In the genomic region with DNA sequence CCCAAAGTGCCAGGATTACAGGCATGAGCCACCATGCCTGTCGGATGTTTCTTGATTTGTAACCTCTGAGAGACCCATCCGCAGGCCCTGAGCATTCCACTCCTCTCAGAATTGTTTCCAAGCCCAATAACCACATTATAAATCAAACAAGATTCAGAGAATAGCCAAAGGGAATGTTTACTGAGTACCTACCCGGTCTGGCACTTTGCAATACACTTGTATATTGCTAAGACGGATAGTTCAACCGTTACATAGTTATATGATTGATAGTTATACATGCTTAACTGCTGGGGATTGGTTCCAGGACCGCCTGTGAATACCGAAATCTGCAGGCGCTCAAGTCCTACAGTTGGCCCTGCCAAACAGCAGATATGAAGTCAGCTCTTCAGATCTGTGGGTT, we compare ENCODE assay signal across 15 cellular contexts. TPM values are rescaled to one million over a fixed set of nuclear protein-coding genes. Genes with fewer than 3 reads are reported as not detected.
DNase-seq lines count a peak whose midpoint lies in the region; ATAC-seq and TF ChIP-seq lines count a peak whose summit lies in the region.
"Had no signal": no experiment of that assay in that cellular context is flagged by ENCODE, and none has a peak within 500 bp of the region (broad histone marks: within the 10 kb centered on the region; RNA-seq: fewer than 3 reads in every experiment).

No MANE protein-coding gene starts in this region.

- H3K27ac ChIP-seq in adrenal gland (peak overlapping the region in 3 of 5 donors; percentile 69 to 86 (median 83)), stomach (peak overlapping the region in 4 of 5 donors; percentile 58 to 83 (median 74))

- peaks cover 38 to 40% of the 10 kb centered on the region in 2 donors for H3K4me1 ChIP-seq in adrenal gland (replicated peaks in 1 of 2)
- peaks cover 46 to 69% (median 56%) of the 10 kb centered on the region in 4 donors for H3K4me1 ChIP-seq in stomach

- H3K4me3 ChIP-seq in adrenal gland: no peak overlapping the region
- H3K4me3 ChIP-seq in stomach: no peak overlapping the region

- no peaks in the 10 kb centered on the region for H3K27me3 ChIP-seq in adrenal gland
- H3K27me3 ChIP-seq in stomach: no peaks in the 10 kb centered on the region

- no peak for DNase-seq in activated naive CD8-positive, alpha-beta T cell treated with anti-CD3 and anti-CD28 coated beads, Interleukin-2, amount 10 ng/mL, durations not matched to agents 7 days and 5 days
- no peak for DNase-seq in activated naive CD8-positive, alpha-beta T cell treated with anti-CD3 and anti-CD28 coated beads for 36 hours
- DNase-seq in adrenal gland: no peak
- no peak for DNase-seq in memory B cell (ENCODE audit: low spot score in 2 of 2)
- DNase-seq in stomach: no peak
- no peak for DNase-seq in hepatic stellate cell (ENCODE audit: low spot score)
- DNase-seq in cortex of kidney (lab: John Stamatoyannopoulos, UW): no peak
- DNase-seq: activated naive CD4-positive, alpha-beta T cell treated with anti-CD3 and anti-CD28 coated beads, Interleukin-2, amount 10 ng/mL, durations not matched to agents 7 days and 5 days; caudate nucleus; NCI-H2081 treated with DMSO at 0.1 percent for 48 hours; stimulated activated naive CD8-positive, alpha-beta T cell treated with anti-CD3 and anti-CD28 coated beads, Interleukin-15, Interleukin-2, amounts not matched to agents 100 U/mL and 50 U/mL, for 24 hours had no signal

- 81 to 89% (median 85%) methylated on average over 8 of the region's 8 CpGs for WGBS in adrenal gland, 4 donors
- WGBS in stomach, 5 donors: 56 to 70% (median 62%) methylated on average over 8 of the region's 8 CpGs

- H3K36me3 Mint-ChIP-seq in activated naive CD8-positive, alpha-beta T cell treated with anti-CD3 and anti-CD28 coated beads, Interleukin-2, amount 10 ng/mL, durations not matched to agents 7 days and 5 days: peaks cover 13% of the 10 kb centered on the region
- H3K36me3 Mint-ChIP-seq in activated naive CD8-positive, alpha-beta T cell treated with anti-CD3 and anti-CD28 coated beads for 36 hours: peaks cover 15% of the 10 kb centered on the region
- peaks cover 4% of the 10 kb centered on the region for H3K36me3 Mint-ChIP-seq in memory B cell

- H3K9me3 ChIP-seq in adrenal gland (replicated peaks in 1 of 3) (no peaks in the 10 kb centered on the region), stomach (no peaks in the 10 kb centered on the region)

- H3K4me1 Mint-ChIP-seq in activated naive CD8-positive, alpha-beta T cell treated with anti-CD3 and anti-CD28 coated beads, Interleukin-2, amount 10 ng/mL, durations not matched to agents 7 days and 5 days: peaks cover 13% of the 10 kb centered on the region
- H3K4me1 Mint-ChIP-seq in activated naive CD8-positive, alpha-beta T cell treated with anti-CD3 and anti-CD28 coated beads for 36 hours: peaks cover 17% of the 10 kb centered on the region
- peaks cover 13% of the 10 kb centered on the region for H3K4me1 Mint-ChIP-seq in memory B cell

- TF ChIP-seq EP300 in stomach (IDR thresholded peaks at IDR 0.05): no peak

- H3K36me3 ChIP-seq in adrenal gland (replicated peaks in 1 of 2): peaks cover 0 to 35% of the 10 kb centered on the region in 2 donors
- H3K36me3 ChIP-seq in stomach: peaks cover 33 to 45% (median 40%) of the 10 kb centered on the region in 4 donors

- TF ChIP-seq CTCF in adrenal gland (IDR thresholded peaks at IDR 0.05) (no peak), stomach (IDR thresholded peaks at IDR 0.05) (no peak)

- TF ChIP-seq POLR2A in adrenal gland (IDR thresholded peaks at IDR 0.05) (no peak), stomach (IDR thresholded peaks at IDR 0.05) (no peak)

- ATAC-seq in activated naive CD8-positive, alpha-beta T cell treated with anti-CD3 and anti-CD28 coated beads, Interleukin-2, amount 10 ng/mL, durations not matched to agents 7 days and 5 days (ENCODE audit: low read depth): no peak
- ATAC-seq in memory B cell (ENCODE audit: low read depth) (no peak), HG03378 (IDR thresholded peaks at IDR 0.05; ENCODE audit: unreplicated experiment) (no peak)
- ATAC-seq: Panc1; stimulated activated naive CD8-positive, alpha-beta T cell treated with anti-CD3 and anti-CD28 coated beads, Interleukin-15, Interleukin-2, amounts not matched to agents 100 U/mL and 50 U/mL, for 24 hours had no signal

- H3K9me3 Mint-ChIP-seq in activated naive CD8-positive, alpha-beta T cell treated with anti-CD3 and anti-CD28 coated beads, Interleukin-2, amount 10 ng/mL, durations not matched to agents 7 days and 5 days: no peaks in the 10 kb centered on the region
- H3K9me3 Mint-ChIP-seq in activated naive CD8-positive, alpha-beta T cell treated with anti-CD3 and anti-CD28 coated beads for 36 hours: no peaks in the 10 kb centered on the region
- no peaks in the 10 kb centered on the region for H3K9me3 Mint-ChIP-seq in memory B cell
- H3K9me3 Mint-ChIP-seq: activated naive CD4-positive, alpha-beta T cell treated with anti-CD3 and anti-CD28 coated beads, Interleukin-2, amount 10 ng/mL, durations not matched to agents 7 days and 5 days had no signal

- POLR2A ChIA-PET in activated naive CD8-positive, alpha-beta T cell treated with anti-CD3 and anti-CD28 coated beads, Interleukin-2, amount 10 ng/mL, durations not matched to agents 7 days and 5 days (lab: Charles Lee): no interaction called here

- H3K27me3 Mint-ChIP-seq in activated naive CD8-positive, alpha-beta T cell treated with anti-CD3 and anti-CD28 coated beads, Interleukin-2, amount 10 ng/mL, durations not matched to agents 7 days and 5 days: no peaks in the 10 kb centered on the region
- H3K27me3 Mint-ChIP-seq in activated naive CD8-positive, alpha-beta T cell treated with anti-CD3 and anti-CD28 coated beads for 36 hours: no peaks in the 10 kb centered on the region
- no peaks in the 10 kb centered on the region for H3K27me3 Mint-ChIP-seq in memory B cell
- H3K27me3 Mint-ChIP-seq: activated naive CD4-positive, alpha-beta T cell treated with anti-CD3 and anti-CD28 coated beads, Interleukin-2, amount 10 ng/mL, durations not matched to agents 7 days and 5 days had no signal

- peak overlapping the region; percentile 25 for H3K27ac Mint-ChIP-seq in activated naive CD8-positive, alpha-beta T cell treated with anti-CD3 and anti-CD28 coated beads, Interleukin-2, amount 10 ng/mL, durations not matched to agents 7 days and 5 days
- no peak overlapping the region for H3K27ac Mint-ChIP-seq in activated naive CD8-positive, alpha-beta T cell treated with anti-CD3 and anti-CD28 coated beads for 36 hours
- H3K27ac Mint-ChIP-seq in memory B cell: peak overlapping the region; percentile 50
- H3K27ac Mint-ChIP-seq: activated naive CD4-positive, alpha-beta T cell treated with anti-CD3 and anti-CD28 coated beads, Interleukin-2, amount 10 ng/mL, durations not matched to agents 7 days and 5 days had no signal

- intact Hi-C loops in adrenal gland (cut with DNase I) (no loop called here), stomach (cut with DNase I; ENCODE audit: low total_unique reads) (no loop called here)

- no peak overlapping the region for H3K4me3 Mint-ChIP-seq in activated naive CD8-positive, alpha-beta T cell treated with anti-CD3 and anti-CD28 coated beads, Interleukin-2, amount 10 ng/mL, durations not matched to agents 7 days and 5 days
- H3K4me3 Mint-ChIP-seq in activated naive CD8-positive, alpha-beta T cell treated with anti-CD3 and anti-CD28 coated beads for 36 hours: no peak overlapping the region
- H3K4me3 Mint-ChIP-seq in memory B cell: no peak overlapping the region
- H3K4me3 Mint-ChIP-seq: activated naive CD4-positive, alpha-beta T cell treated with anti-CD3 and anti-CD28 coated beads, Interleukin-2, amount 10 ng/mL, durations not matched to agents 7 days and 5 days had no signal

RNA-seq across cellular contexts. Expression of gene KAT8, which starts 3.0 kb away (rescaled TPM):
- total RNA-seq in activated naive CD8-positive, alpha-beta T cell treated with anti-CD3 and anti-CD28 coated beads, Interleukin-2, amount 10 ng/mL, durations not matched to agents 7 days and 5 days: 10 to 100 TPM; 66.5 to 72.9 TPM
- total RNA-seq in activated naive CD8-positive, alpha-beta T cell treated with anti-CD3 and anti-CD28 coated beads for 36 hours: 10 to 100 TPM; 48.9 to 49.9 TPM
- 10 to 100 TPM; 61.1 to 94.0 (median 86.9) TPM for total RNA-seq in adrenal gland
- 100 to 1,000 TPM in 1 of 3 donors, 10 to 100 TPM in 2; 45.0 to 148 (median 97.4) TPM for polyA plus RNA-seq in adrenal gland
- total RNA-seq in stomach: 100 to 1,000 TPM in 1 of 5 donors, 10 to 100 TPM in 4; 38.8 to 114 (median 64.9) TPM
- polyA plus RNA-seq in stomach: 10 to 100 TPM; 45.0 to 51.4 (median 45.8) TPM

RNA-seq across cellular contexts. Expression of gene BCKDK, which starts 6.3 kb away (rescaled TPM):
- 10 to 100 TPM; 35.8 to 37.0 TPM for total RNA-seq in activated naive CD8-positive, alpha-beta T cell treated with anti-CD3 and anti-CD28 coated beads, Interleukin-2, amount 10 ng/mL, durations not matched to agents 7 days and 5 days
- total RNA-seq in activated naive CD8-positive, alpha-beta T cell treated with anti-CD3 and anti-CD28 coated beads for 36 hours: 10 to 100 TPM; 45.5 to 49.3 TPM
- total RNA-seq in adrenal gland: 100 to 1,000 TPM in 5 of 8 donors, 10 to 100 TPM in 3; 61.3 to 181 (median 105) TPM
- 10 to 100 TPM; 30.6 to 32.1 (median 30.6) TPM for polyA plus RNA-seq in adrenal gland
- 100 to 1,000 TPM in 1 of 5 donors, 10 to 100 TPM in 4; 11.0 to 197 (median 58.3) TPM for total RNA-seq in stomach
- 10 to 100 TPM; 27.4 to 40.9 (median 34.0) TPM for polyA plus RNA-seq in stomach

RNA-seq across cellular contexts. Expression of gene VKORC1, which starts 19.9 kb away (rescaled TPM):
- 10 to 100 TPM; 79.4 to 80.4 TPM for total RNA-seq in activated naive CD8-positive, alpha-beta T cell treated with anti-CD3 and anti-CD28 coated beads, Interleukin-2, amount 10 ng/mL, durations not matched to agents 7 days and 5 days
- total RNA-seq in activated naive CD8-positive, alpha-beta T cell treated with anti-CD3 and anti-CD28 coated beads for 36 hours: 10 to 100 TPM; 57.9 to 61.3 TPM
- total RNA-seq in adrenal gland (100 to 1,000 TPM in 7 of 8 donors, 10 to 100 TPM in 1; 63.5 to 267 (median 155) TPM), stomach (100 to 1,000 TPM in 1 of 5 donors, 10 to 100 TPM in 4; 20.1 to 191 (median 35.0) TPM)
- polyA plus RNA-seq in adrenal gland (100 to 1,000 TPM in 1 of 3 donors, 10 to 100 TPM in 2; 69.5 to 120 (median 82.1) TPM), stomach (10 to 100 TPM; 53.2 to 90.8 (median 62.9) TPM)

RNA-seq across cellular contexts. Expression of gene PRSS8, which starts 21.1 kb away (rescaled TPM):
- total RNA-seq in activated naive CD8-positive, alpha-beta T cell treated with anti-CD3 and anti-CD28 coated beads, Interleukin-2, amount 10 ng/mL, durations not matched to agents 7 days and 5 days: not detected
- total RNA-seq in activated naive CD8-positive, alpha-beta T cell treated with anti-CD3 and anti-CD28 coated beads for 36 hours: not detected
- total RNA-seq in adrenal gland (under 1 TPM in 4 of 8 donors, not detected in 4; 0.41 to 0.69 (median 0.53) TPM), stomach (100 to 1,000 TPM in 2 of 5 donors, 10 to 100 TPM in 2, 1 to 10 TPM in 1; 5.8 to 176 (median 70.5) TPM)
- polyA plus RNA-seq in adrenal gland (under 1 TPM in 2 of 3 donors, not detected in 1; 0.16 to 0.20 TPM), stomach (100 to 1,000 TPM in 2 of 3 donors, 10 to 100 TPM in 1; 39.3 to 151 (median 115) TPM)
- total RNA-seq: osteocyte had no signal
- polyA plus RNA-seq: AG04450 had no signal

RNA-seq across cellular contexts. Expression of gene PRSS53, which starts 25.7 kb away (rescaled TPM):
- total RNA-seq in activated naive CD8-positive, alpha-beta T cell treated with anti-CD3 and anti-CD28 coated beads, Interleukin-2, amount 10 ng/mL, durations not matched to agents 7 days and 5 days: 10 to 100 TPM; 10.4 to 10.9 TPM
- 1 to 10 TPM; 3.0 to 3.1 TPM for total RNA-seq in activated naive CD8-positive, alpha-beta T cell treated with anti-CD3 and anti-CD28 coated beads for 36 hours
- total RNA-seq in adrenal gland (1 to 10 TPM in 4 of 8 donors, under 1 TPM in 4; 0.18 to 3.0 (median 1.0) TPM), stomach (1 to 10 TPM in 3 of 5 donors, under 1 TPM in 1, not detected in 1; 0.87 to 5.3 (median 1.9) TPM)
- polyA plus RNA-seq in adrenal gland (10 to 100 TPM in 1 of 3 donors, 1 to 10 TPM in 1, under 1 TPM in 1; 0.29 to 11.0 (median 3.1) TPM), stomach (1 to 10 TPM in 2 of 3 donors, under 1 TPM in 1; 0.46 to 1.3 (median 1.1) TPM)
